13 cellular contexts compared by ENCODE assay signal in genomic region chr6:99712560-99712959, GRCh38.
A peak's percentile ranks its signal among the peaks of the same experiment; 100 is the strongest.
DNase-seq lines count a peak whose midpoint lies in the region; ATAC-seq and TF ChIP-seq lines count a peak whose summit lies in the region.
"Had no signal": no experiment of that assay in that cellular context is flagged by ENCODE, and none has a peak within 500 bp of the region (broad histone marks: within the 10 kb centered on the region; RNA-seq: fewer than 3 reads in every experiment).

No MANE protein-coding gene starts in this region.

- H3K4me1 Mint-ChIP-seq in glutamatergic neuron (ENCODE audit: low read depth, unreplicated experiment): peaks cover 14% of the 10 kb centered on the region
- H3K4me1 Mint-ChIP-seq in naive thymus-derived CD4-positive, alpha-beta T cell: no peaks in the 10 kb centered on the region
- H3K4me1 Mint-ChIP-seq: B cell had no signal

- TF ChIP-seq POLR2A in adrenal gland (IDR thresholded peaks at IDR 0.05): no peak

- no peak for ATAC-seq in naive thymus-derived CD4-positive, alpha-beta T cell
- no peak for ATAC-seq in GM19455 (IDR thresholded peaks at IDR 0.05; ENCODE audit: unreplicated experiment)
- ATAC-seq: HCT116 had no signal

- TF ChIP-seq CTCF in glutamatergic neuron (IDR thresholded peaks at IDR 0.05; ENCODE audit: partially characterized antibody, unreplicated experiment) (no peak), adrenal gland (IDR thresholded peaks at IDR 0.05) (no peak)

- H3K9me3 ChIP-seq in naive thymus-derived CD4-positive, alpha-beta T cell (ENCODE audit: control insufficient read depth in 2 of 3, low read length in 3 of 3): no peaks in the 10 kb centered on the region
- no peaks in the 10 kb centered on the region for H3K9me3 ChIP-seq in adrenal gland (replicated peaks in 1 of 3)

- H3K27me3 ChIP-seq in naive thymus-derived CD4-positive, alpha-beta T cell (ENCODE audit: control insufficient read depth in 2 of 2, insufficient read depth in 2 of 2, low read length in 2 of 2): no peaks in the 10 kb centered on the region
- H3K27me3 ChIP-seq in adrenal gland: no peaks in the 10 kb centered on the region

- H3K9me3 Mint-ChIP-seq in glutamatergic neuron (ENCODE audit: unreplicated experiment): no peaks in the 10 kb centered on the region
- H3K9me3 Mint-ChIP-seq in naive thymus-derived CD4-positive, alpha-beta T cell: peaks cover 0 to 17% (median 4%) of the 10 kb centered on the region in 11 donors

- H3K27me3 Mint-ChIP-seq in glutamatergic neuron (ENCODE audit: unreplicated experiment): peaks cover 3% of the 10 kb centered on the region
- peaks cover 11 to 29% (median 22%) of the 10 kb centered on the region in 5 donors for H3K27me3 Mint-ChIP-seq in naive thymus-derived CD4-positive, alpha-beta T cell

- H3K36me3 ChIP-seq in naive thymus-derived CD4-positive, alpha-beta T cell (ENCODE audit: control insufficient read depth in 2 of 3, insufficient read depth in 3 of 3, low read length in 3 of 3): no peaks in the 10 kb centered on the region
- no peaks in the 10 kb centered on the region for H3K36me3 ChIP-seq in adrenal gland (replicated peaks in 1 of 2)

- peak overlapping the region; percentile 61 for H3K4me3 Mint-ChIP-seq in glutamatergic neuron (ENCODE audit: unreplicated experiment)
- H3K4me3 Mint-ChIP-seq in naive thymus-derived CD4-positive, alpha-beta T cell: no peak overlapping the region
- H3K4me3 Mint-ChIP-seq: B cell; CD4-positive, alpha-beta T cell had no signal

- no peaks in the 10 kb centered on the region for H3K4me1 ChIP-seq in naive thymus-derived CD4-positive, alpha-beta T cell (ENCODE audit: control insufficient read depth in 2 of 2, insufficient read depth in 2 of 2, low read length in 2 of 2)
- no peaks in the 10 kb centered on the region for H3K4me1 ChIP-seq in adrenal gland (replicated peaks in 1 of 2)

- CTCF ChIA-PET in naive thymus-derived CD4-positive, alpha-beta T cell (lab: Charles Lee): no interaction called here

- intact Hi-C loops in naive thymus-derived CD4-positive, alpha-beta T cell (cut with micrococcal nuclease): no loop called here
- intact Hi-C loops in adrenal gland (cut with DNase I): no loop called here

- no peak overlapping the region for H3K27ac ChIP-seq in naive thymus-derived CD4-positive, alpha-beta T cell (ENCODE audit: low read depth, low read length)
- no peak overlapping the region for H3K27ac ChIP-seq in adrenal gland

- POLR2A ChIA-PET in naive thymus-derived CD4-positive, alpha-beta T cell (lab: Charles Lee): no interaction called here

- DNase-seq in NCI-H2171 treated with DMSO at 0.1 percent for 48 hours (lab: John Stamatoyannopoulos, UW) (peak; percentile 2), NCI-H2171 (lab: John Stamatoyannopoulos, UW) (no peak), NCI-H446 treated with DMSO at 0.1 percent for 48 hours (lab: John Stamatoyannopoulos, UW) (peak; percentile 4), glutamatergic neuron (no peak), adrenal gland (no peak)
- no peak for DNase-seq in naive thymus-derived CD4-positive, alpha-beta T cell
- DNase-seq: ACHN; Calu3; CD4-positive, alpha-beta T cell; DMS 273 treated with DMSO at 0.1 percent for 48 hours had no signal

- no peak overlapping the region for H3K4me3 ChIP-seq in naive thymus-derived CD4-positive, alpha-beta T cell (ENCODE audit: low read length)
- no peak overlapping the region for H3K4me3 ChIP-seq in adrenal gland

- peaks cover 19% of the 10 kb centered on the region for H3K36me3 Mint-ChIP-seq in glutamatergic neuron (ENCODE audit: unreplicated experiment)
- H3K36me3 Mint-ChIP-seq in naive thymus-derived CD4-positive, alpha-beta T cell: no peaks in the 10 kb centered on the region

- WGBS in adrenal gland, 4 donors: 30 to 37% (median 34%) methylated on average over 3 of the region's 3 CpGs

- H3K27ac Mint-ChIP-seq in glutamatergic neuron (ENCODE audit: unreplicated experiment): no peak overlapping the region
- H3K27ac Mint-ChIP-seq in naive thymus-derived CD4-positive, alpha-beta T cell: no peak overlapping the region
- H3K27ac Mint-ChIP-seq: B cell; CD4-positive, alpha-beta T cell had no signal

Comparison
In these comparisons a context has a peak if more than half of its experiments do, and no peak if none do; other contexts are left out.
1. DNase-seq: peak in NCI-H2171 treated with DMSO at 0.1 percent for 48 hours (single experiment) and NCI-H446 treated with DMSO at 0.1 percent for 48 hours (single experiment); none in NCI-H2171 (single experiment), glutamatergic neuron (single experiment), naive thymus-derived CD4-positive, alpha-beta T cell (0 of 9) and adrenal gland (0 of 7).